9 cellular contexts compared by ENCODE assay signal in genomic region chr15:96329403-96329981, GRCh38. TPM values are rescaled to one million over a fixed set of nuclear protein-coding genes. Genes with fewer than 3 reads are reported as not detected.
DNase-seq lines count a peak whose midpoint lies in the region; TF ChIP-seq lines count a peak whose summit lies in the region.
"Had no signal": no experiment of that assay in that cellular context is flagged by ENCODE, and none has a peak within 500 bp of the region (broad histone marks: within the 10 kb centered on the region; RNA-seq: fewer than 3 reads in every experiment).

No MANE protein-coding gene starts in this region.

- H3K9me2 ChIP-seq in Karpas-422 (replicated peaks; ENCODE audit: insufficient read depth, low read length), result no peaks in the 10 kb centered on the region

- H3K4me1 Mint-ChIP-seq in neural progenitor cell, result peaks cover 33% of the 10 kb centered on the region

- H3K27me3 ChIP-seq in BJ (ENCODE audit: control insufficient read depth, insufficient read depth, low read length) (no peaks in the 10 kb centered on the region), neural progenitor cell (peaks cover 50% of the 10 kb centered on the region), Karpas-422 (ENCODE audit: low read length) (no peaks in the 10 kb centered on the region)

- peaks cover 16% of the 10 kb centered on the region for H3K27me3 Mint-ChIP-seq in neural progenitor cell (ENCODE audit: insufficient read depth, low read depth)

- no peak overlapping the region for H2AFZ ChIP-seq in neural progenitor cell (replicated peaks)
- no peak overlapping the region for H2AFZ ChIP-seq in Karpas-422 (ENCODE audit: low read length)

- no peak for TF ChIP-seq CTCF in BJ (IDR thresholded peaks at IDR 0.05; ENCODE audit: insufficient read depth, low read depth, low read length)
- no peak for TF ChIP-seq CTCF in LNCaP clone FGC (IDR thresholded peaks at IDR 0.05; ENCODE audit: control insufficient read depth, extremely low read depth, insufficient read depth)
- no peak for TF ChIP-seq CTCF in neural progenitor cell (IDR thresholded peaks at IDR 0.05)

- H3K36me3 ChIP-seq in BJ (ENCODE audit: control insufficient read depth, insufficient read depth, low read length) (peaks cover 13% of the 10 kb centered on the region), neural progenitor cell (no peaks in the 10 kb centered on the region), Karpas-422 (ENCODE audit: insufficient read depth, low read length) (no peaks in the 10 kb centered on the region)

- H3K4me2 ChIP-seq in neural progenitor cell (peak overlapping the region; percentile 97), Karpas-422 (ENCODE audit: low read depth, low read length, poor library complexity, severe bottlenecking) (no peak overlapping the region)

- no peak overlapping the region for H3K9ac ChIP-seq in neural progenitor cell
- no peak overlapping the region for H3K9ac ChIP-seq in Karpas-422 (ENCODE audit: low read length)

- peak overlapping the region; percentile 98 for H3K4me3 Mint-ChIP-seq in neural progenitor cell

- intact Hi-C loops in posterior vena cava (cut with DNase I), result loop anchor here (5.0 to 10.0 kb wide), 4 partner anchors 165 to 1067 kb away; no protein-coding TSS in a partner anchor

- DNase-seq in BJ (ENCODE audit: low read depth), result no peak
- DNase-seq in LNCaP clone FGC (ENCODE audit: low read depth), result no peak
- DNase-seq in epithelial cell of prostate (ENCODE audit: low read depth, low spot score), result no peak
- DNase-seq in neural progenitor cell (ENCODE audit: low spot score), result peak; percentile 13
- DNase-seq in posterior vena cava (ENCODE audit: low spot score), result no peak
- no peak for DNase-seq in activated effector memory CD4-positive, alpha-beta T cell treated with anti-CD3 and anti-CD28 coated beads, Interleukin-2, amount 50 U/mL, for 16 hours
- no peak for DNase-seq in Karpas-422
- DNase-seq in inferior parietal cortex (ENCODE audit: extremely low spot score), result no peak

- H3K27ac ChIP-seq in epithelial cell of prostate (peak overlapping the region; percentile 94), neural progenitor cell (no peak overlapping the region), Karpas-422 (ENCODE audit: low read length) (no peak overlapping the region)

- CTCF ChIA-PET in BJ (lab: Yijun Ruan, JAX), result interaction anchor here (0.6 to 3.9 kb wide), 5 partner anchors 9 to 1305 kb away, joined by 4 to 17 read pairs (median 4); no protein-coding TSS in a partner anchor

- peak overlapping the region; percentile 89 for H3K27ac Mint-ChIP-seq in neural progenitor cell

- H3K4me1 ChIP-seq in neural progenitor cell (peaks cover 34% of the 10 kb centered on the region), Karpas-422 (ENCODE audit: low read length) (no peaks in the 10 kb centered on the region)

- POLR2A ChIA-PET in BJ (lab: Charles Lee), result no interaction called here

- H3K79me2 ChIP-seq in neural progenitor cell (ENCODE audit: low read depth) (peaks cover 94% of the 10 kb centered on the region), Karpas-422 (ENCODE audit: low read length) (no peaks in the 10 kb centered on the region)

- H3K9me3 Mint-ChIP-seq in neural progenitor cell, result peaks cover 4% of the 10 kb centered on the region

- peaks cover 23% of the 10 kb centered on the region for H3K36me3 Mint-ChIP-seq in neural progenitor cell

- H3K4me3 ChIP-seq in BJ (ENCODE audit: low read depth, low read length), result peak overlapping the region; percentile 44
- H3K4me3 ChIP-seq in LNCaP clone FGC (ENCODE audit: low read depth, low read length), result peak overlapping the region; percentile 56
- peak overlapping the region; percentile 74 for H3K4me3 ChIP-seq in neural progenitor cell
- H3K4me3 ChIP-seq in Karpas-422 (ENCODE audit: low read length), result no peak overlapping the region

- H3K9me3 ChIP-seq in neural progenitor cell (ENCODE audit: low read depth) (no peaks in the 10 kb centered on the region), Karpas-422 (ENCODE audit: low read length) (no peaks in the 10 kb centered on the region; the same call in 1 of the 2 replicates)

- peaks cover 68% of the 10 kb centered on the region for H3F3A ChIP-seq in neural progenitor cell (ENCODE audit: low read depth)

- H4K20me1 ChIP-seq in neural progenitor cell (ENCODE audit: low read depth) (peaks cover 40% of the 10 kb centered on the region), Karpas-422 (ENCODE audit: insufficient read depth, low read depth, low read length) (no peaks in the 10 kb centered on the region)

RNA-seq across cellular contexts. Expression of gene NR2F2, which starts 1.0 kb away (rescaled TPM):
- 47.0 and 50.0 TPM in 2 replicates for polyA plus RNA-seq in BJ (2011; rRNA removed)
- 54.5 and 63.5 TPM in 2 replicates for polyA minus RNA-seq in BJ (2011; rRNA and poly(A)+ RNA removed)
- total RNA-seq in neural progenitor cell (ENCODE audit: low replicate concordance), result 24.6 and 32.1 TPM in 2 replicates
- 100 to 1,000 TPM; 208 to 213 TPM for total RNA-seq in posterior vena cava
- not detected in 2 replicates for total RNA-seq in Karpas-422 (2014; rRNA removed; shearing (Covaris generic); ENCODE audit: low replicate concordance)
- total RNA-seq: activated naive CD8-positive, alpha-beta T cell treated with anti-CD3 and anti-CD28 coated beads, Interleukin-2, amount 10 ng/mL, durations not matched to agents 7 days and 5 days had no signal

Comparison
In these comparisons a context has a peak if more than half of its experiments do, and no peak if none do; other contexts are left out.
1. RNA of gene NR2F2, which starts 1.0 kb away (total RNA-seq): 208 to 213 TPM in posterior vena cava and 24.6 to 32.1 TPM in neural progenitor cell; not detected in Karpas-422; every median in the first group is over 10 times any median in the second.